In the genomic region with DNA sequence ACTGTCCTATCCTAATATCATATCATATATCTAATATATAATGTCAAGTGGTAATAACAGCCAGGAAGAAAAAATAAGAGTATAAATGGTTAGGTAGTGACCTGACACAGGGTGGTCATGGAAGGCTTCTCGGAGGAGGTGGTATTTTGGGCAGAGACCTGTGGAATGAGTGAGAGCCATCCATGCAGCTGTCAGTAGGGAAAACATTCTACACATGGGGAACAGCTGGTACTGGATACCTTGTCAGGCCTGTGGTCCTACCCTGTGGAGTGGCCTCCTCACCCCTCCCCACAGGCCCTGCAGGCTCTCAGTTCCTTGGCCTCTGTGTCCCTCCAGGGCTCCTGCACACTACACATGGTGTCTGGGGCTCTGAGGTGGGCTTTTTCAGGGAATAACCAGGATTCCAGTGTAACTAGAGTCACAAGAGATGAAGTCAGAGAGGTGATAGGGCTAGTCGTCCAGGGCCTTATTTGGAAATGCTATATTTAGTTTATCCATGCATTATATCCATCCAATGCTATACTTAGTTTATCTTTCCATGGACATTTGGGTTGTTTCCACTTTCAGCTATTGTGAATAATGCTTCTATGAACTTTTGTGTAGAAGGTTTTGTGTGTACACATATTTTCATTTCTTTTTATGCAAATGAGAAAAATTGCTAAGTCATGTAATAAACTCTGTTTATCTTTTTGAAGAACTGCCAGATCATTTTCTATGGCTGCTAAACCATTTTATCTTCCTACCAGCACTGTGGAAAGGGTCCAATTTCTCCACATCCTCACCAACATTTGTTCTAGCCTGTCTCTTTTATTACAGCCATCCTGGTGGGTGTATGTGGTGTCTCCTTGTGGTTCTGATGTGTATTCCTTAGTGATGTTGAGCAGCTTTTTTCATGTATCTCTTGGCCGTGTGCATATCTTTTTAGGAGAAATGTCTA, we compare ENCODE assay signal across 2 cellular contexts.
TF ChIP-seq lines count a peak whose summit lies in the region.

No MANE protein-coding gene starts in this region.

TF ChIP-seq in A549, 52 proteins besides CTCF, POLR2A, EP300 and RAD21 (continued from another document):
- TF ChIP-seq, protein P1, sequence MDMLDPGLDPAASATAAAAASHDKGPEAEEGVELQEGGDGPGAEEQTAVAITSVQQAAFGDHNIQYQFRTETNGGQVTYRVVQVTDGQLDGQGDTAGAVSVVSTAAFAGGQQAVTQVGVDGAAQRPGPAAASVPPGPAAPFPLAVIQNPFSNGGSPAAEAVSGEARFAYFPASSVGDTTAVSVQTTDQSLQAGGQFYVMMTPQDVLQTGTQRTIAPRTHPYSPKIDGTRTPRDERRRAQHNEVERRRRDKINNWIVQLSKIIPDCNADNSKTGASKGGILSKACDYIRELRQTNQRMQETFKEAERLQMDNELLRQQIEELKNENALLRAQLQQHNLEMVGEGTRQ (IDR thresholded peaks at IDR 0.05): no peak

TF ChIP-seq in K562, 482 proteins besides CTCF, POLR2A, EP300 and RAD21 (continued from another document):
- TF ChIP-seq, protein P2, sequence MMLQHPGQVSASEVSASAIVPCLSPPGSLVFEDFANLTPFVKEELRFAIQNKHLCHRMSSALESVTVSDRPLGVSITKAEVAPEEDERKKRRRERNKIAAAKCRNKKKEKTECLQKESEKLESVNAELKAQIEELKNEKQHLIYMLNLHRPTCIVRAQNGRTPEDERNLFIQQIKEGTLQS (IDR thresholded peaks at IDR 0.05): no peak
- TF ChIP-seq, protein P2 (CRISPR knock-in tag; conservative IDR thresholded peaks at IDR 0.05): no peak
- TF ChIP-seq NFIC (IDR thresholded peaks at IDR 0.05) (peak; percentile 70), ZNF785 (CRISPR knock-in tag; IDR thresholded peaks at IDR 0.05) (no peak), NFE2L1 (tag; IDR thresholded peaks at IDR 0.05; ENCODE audit: borderline replicate concordance, low read depth) (peak; percentile 58), ELF1 (tag; IDR thresholded peaks at IDR 0.05) (no peak), U2AF2 (optimal IDR thresholded peaks at IDR 0.05; ENCODE audit: low read depth, low read length) (no peak), PHB (CRISPR knock-in tag; IDR thresholded peaks at IDR 0.05) (no peak), TAF9B (IDR thresholded peaks at IDR 0.05; ENCODE audit: partially characterized antibody) (no peak), BRD9 (IDR thresholded peaks at IDR 0.05; ENCODE audit: low read depth, partially characterized antibody) (no peak), GABPB2 (CRISPR knock-in tag; conservative IDR thresholded peaks at IDR 0.05) (no peak), RBM25 (IDR thresholded peaks at IDR 0.05; ENCODE audit: low read depth, low read length, severe bottlenecking) (peak; percentile 68), ZNF583 (CRISPR knock-in tag; IDR thresholded peaks at IDR 0.05) (no peak), CBFA2T3 (IDR thresholded peaks at IDR 0.05) (peak; percentile 57), ZFP36 (IDR thresholded peaks at IDR 0.05; ENCODE audit: low read depth, low read length, partially characterized antibody) (peak; percentile 96), ZNF24 (IDR thresholded peaks at IDR 0.05) (no peak), CEBPG (CRISPR knock-in tag; IDR thresholded peaks at IDR 0.05) (no peak), CEBPG (tag; conservative IDR thresholded peaks at IDR 0.05 in 1 of 2, IDR thresholded peaks at IDR 0.05 in 1 of 2) (no peak), SAP30 (IDR thresholded peaks at IDR 0.05; ENCODE audit: borderline replicate concordance, insufficient read depth, low read depth, low read length, poor library complexity, severe bottlenecking) (no peak), ZNF316 (IDR thresholded peaks at IDR 0.05) (peak; percentile 96), BCOR (IDR thresholded peaks at IDR 0.05) (peak; percentile 57), MAFK (IDR thresholded peaks at IDR 0.05; ENCODE audit: low read length) (peak; percentile 65), MAFF (IDR thresholded peaks at IDR 0.05; ENCODE audit: low read length) (peak; percentile 85; the same call in 1 of the 2 replicates), NCOR1 (IDR thresholded peaks at IDR 0.05) (no peak), FOXK2 (conservative IDR thresholded peaks at IDR 0.05 in 1 of 2, IDR thresholded peaks at IDR 0.05 in 1 of 2; ENCODE audit: low read depth in 2 of 2) (no peak), NFE2 (IDR thresholded peaks at IDR 0.05; ENCODE audit: low read depth) (peak; percentile 79), CBFA2T2 (conservative IDR thresholded peaks at IDR 0.05) (peak; percentile 17; the same call in 1 of the 2 replicates), HEY1 (CRISPR knock-in tag; IDR thresholded peaks at IDR 0.05; ENCODE audit: borderline replicate concordance) (no peak), MAFG (tag; conservative IDR thresholded peaks at IDR 0.05) (peak; percentile 95), C11orf30 (IDR thresholded peaks at IDR 0.05; ENCODE audit: low read depth) (peak; percentile 89), RBM22 (IDR thresholded peaks at IDR 0.05; ENCODE audit: low read depth, low read length, poor library complexity, severe bottlenecking) (no peak), FOXP1 (CRISPR knock-in tag; IDR thresholded peaks at IDR 0.05) (no peak), SUPT5H (IDR thresholded peaks at IDR 0.05) (no peak), TEAD4 (IDR thresholded peaks at IDR 0.05; ENCODE audit: low read length) (0 out of 2 replicates have a peak, but pooled peaks have one; percentile 19), TEAD4 (CRISPR knock-in tag; IDR thresholded peaks at IDR 0.05; ENCODE audit: borderline replicate concordance) (no peak), XRCC5 (IDR thresholded peaks at IDR 0.05; ENCODE audit: low read depth, low read length) (no peak), ESRRB (CRISPR knock-in tag; IDR thresholded peaks at IDR 0.05; ENCODE audit: borderline replicate concordance) (no peak)
- TF ChIP-seq, protein P3, sequence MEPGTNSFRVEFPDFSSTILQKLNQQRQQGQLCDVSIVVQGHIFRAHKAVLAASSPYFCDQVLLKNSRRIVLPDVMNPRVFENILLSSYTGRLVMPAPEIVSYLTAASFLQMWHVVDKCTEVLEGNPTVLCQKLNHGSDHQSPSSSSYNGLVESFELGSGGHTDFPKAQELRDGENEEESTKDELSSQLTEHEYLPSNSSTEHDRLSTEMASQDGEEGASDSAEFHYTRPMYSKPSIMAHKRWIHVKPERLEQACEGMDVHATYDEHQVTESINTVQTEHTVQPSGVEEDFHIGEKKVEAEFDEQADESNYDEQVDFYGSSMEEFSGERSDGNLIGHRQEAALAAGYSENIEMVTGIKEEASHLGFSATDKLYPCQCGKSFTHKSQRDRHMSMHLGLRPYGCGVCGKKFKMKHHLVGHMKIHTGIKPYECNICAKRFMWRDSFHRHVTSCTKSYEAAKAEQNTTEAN (CRISPR knock-in tag; IDR thresholded peaks at IDR 0.05): no peak
- TF ChIP-seq, protein P4, sequence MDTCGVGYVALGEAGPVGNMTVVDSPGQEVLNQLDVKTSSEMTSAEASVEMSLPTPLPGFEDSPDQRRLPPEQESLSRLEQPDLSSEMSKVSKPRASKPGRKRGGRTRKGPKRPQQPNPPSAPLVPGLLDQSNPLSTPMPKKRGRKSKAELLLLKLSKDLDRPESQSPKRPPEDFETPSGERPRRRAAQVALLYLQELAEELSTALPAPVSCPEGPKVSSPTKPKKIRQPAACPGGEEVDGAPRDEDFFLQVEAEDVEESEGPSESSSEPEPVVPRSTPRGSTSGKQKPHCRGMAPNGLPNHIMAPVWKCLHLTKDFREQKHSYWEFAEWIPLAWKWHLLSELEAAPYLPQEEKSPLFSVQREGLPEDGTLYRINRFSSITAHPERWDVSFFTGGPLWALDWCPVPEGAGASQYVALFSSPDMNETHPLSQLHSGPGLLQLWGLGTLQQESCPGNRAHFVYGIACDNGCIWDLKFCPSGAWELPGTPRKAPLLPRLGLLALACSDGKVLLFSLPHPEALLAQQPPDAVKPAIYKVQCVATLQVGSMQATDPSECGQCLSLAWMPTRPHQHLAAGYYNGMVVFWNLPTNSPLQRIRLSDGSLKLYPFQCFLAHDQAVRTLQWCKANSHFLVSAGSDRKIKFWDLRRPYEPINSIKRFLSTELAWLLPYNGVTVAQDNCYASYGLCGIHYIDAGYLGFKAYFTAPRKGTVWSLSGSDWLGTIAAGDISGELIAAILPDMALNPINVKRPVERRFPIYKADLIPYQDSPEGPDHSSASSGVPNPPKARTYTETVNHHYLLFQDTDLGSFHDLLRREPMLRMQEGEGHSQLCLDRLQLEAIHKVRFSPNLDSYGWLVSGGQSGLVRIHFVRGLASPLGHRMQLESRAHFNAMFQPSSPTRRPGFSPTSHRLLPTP (IDR thresholded peaks at IDR 0.05; ENCODE audit: borderline replicate concordance, extremely low read depth, insufficient read length): peak; percentile 16
